In the genomic region with DNA sequence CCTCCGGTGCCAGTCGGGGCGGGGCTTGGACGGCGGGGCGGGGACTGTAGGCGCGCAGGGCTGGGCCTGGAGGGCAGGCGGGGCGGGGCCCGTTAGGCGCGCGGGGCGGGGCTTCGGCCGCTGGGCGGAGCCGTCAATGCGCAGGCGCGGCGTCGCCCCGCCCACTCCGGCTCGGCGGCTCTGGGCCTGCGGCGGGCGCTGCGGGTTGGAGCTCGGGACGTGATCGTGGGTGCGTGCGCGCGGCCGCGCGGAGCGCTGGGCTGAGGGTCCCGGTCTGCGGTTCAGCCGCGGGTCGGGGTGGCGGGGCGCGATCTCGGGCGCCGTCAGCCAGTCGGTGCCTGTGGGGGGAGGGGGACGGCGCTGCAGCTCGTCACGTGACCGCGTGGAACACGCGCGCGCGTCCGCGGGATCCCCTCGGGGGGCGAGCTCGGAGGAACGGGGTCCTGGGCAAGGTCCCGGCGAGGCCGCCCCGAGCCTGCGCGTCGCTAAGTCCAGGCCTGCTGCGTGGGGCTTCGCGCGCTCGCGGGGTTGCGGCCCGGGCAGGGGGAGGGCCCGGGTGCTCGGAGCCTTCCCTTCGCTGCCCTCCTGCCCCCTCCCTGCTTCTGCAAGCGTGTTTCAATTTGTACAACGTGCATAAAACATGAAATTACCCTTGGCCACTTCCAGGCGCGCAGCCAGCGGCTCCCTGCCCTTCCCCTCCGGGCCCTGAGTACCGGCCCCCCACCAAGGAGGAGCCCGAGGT, we compare ENCODE assay signal across 8 cellular contexts. TPM values are rescaled to one million over a fixed set of nuclear protein-coding genes. Genes with fewer than 3 reads are reported as not detected.
DNase-seq lines count a peak whose midpoint lies in the region; ATAC-seq and TF ChIP-seq lines count a peak whose summit lies in the region.

A gene (plus strand): TSS at position 164 of the 742 bp plus-strand sequence. CDS start 595 bp downstream, outside the sequence.

- peaks cover 2% of the 10 kb centered on the region; the same call in 1 of the 2 replicates for H3K36me3 ChIP-seq in GM06990 (ENCODE audit: control insufficient read depth, insufficient read depth, low read length)
- no peaks in the 10 kb centered on the region for H3K36me3 ChIP-seq in testis (ENCODE audit: low read depth, missing control alignments)

- TF ChIP-seq POLR2A in testis (IDR thresholded peaks at IDR 0.05) = peak; percentile 18

- H3K4me1 ChIP-seq in testis = peaks cover 10% of the 10 kb centered on the region

- WGBS in testis, 2 donors = 1% methylated on average over 56 of the region's 98 CpGs; no CpG with 5 or more reads in 1 of the 2 donors

- peak within 1 kb of the TSS in 1 of 2 donors; percentile 81 for H3K27ac Mint-ChIP-seq in activated naive CD4-positive, alpha-beta T cell treated with anti-CD3 and anti-CD28 coated beads, Interleukin-2, amount 50 U/mL, for 72 hours
- H3K27ac Mint-ChIP-seq in osteocyte (ENCODE audit: unreplicated experiment) = peak within 1 kb of the TSS; percentile 18

- peak within 1 kb of the TSS; percentile 75 for H3K4me3 Mint-ChIP-seq in osteocyte (ENCODE audit: unreplicated experiment)

- no peaks in the 10 kb centered on the region for H3K27me3 Mint-ChIP-seq in osteocyte (ENCODE audit: unreplicated experiment)

- intact Hi-C loops in testis (cut with DNase I; ENCODE audit: low total_unique reads) = no loop called here

- peaks cover 0 to 8% of the 10 kb centered on the region in 2 donors for H3K36me3 Mint-ChIP-seq in activated naive CD4-positive, alpha-beta T cell treated with anti-CD3 and anti-CD28 coated beads, Interleukin-2, amount 50 U/mL, for 72 hours
- peaks cover 7% of the 10 kb centered on the region for H3K36me3 Mint-ChIP-seq in osteocyte (ENCODE audit: unreplicated experiment)

- H3K9me3 ChIP-seq in testis = no peaks in the 10 kb centered on the region

- TF ChIP-seq CTCF in GM06990 (IDR thresholded peaks at IDR 0.05; ENCODE audit: insufficient read depth, low read length, poor library complexity, severe bottlenecking) (no peak), osteocyte (IDR thresholded peaks at IDR 0.05) (no peak), testis (IDR thresholded peaks at IDR 0.05) (no peak)

- peaks cover 0 to 5% of the 10 kb centered on the region in 2 donors for H3K9me3 Mint-ChIP-seq in activated naive CD4-positive, alpha-beta T cell treated with anti-CD3 and anti-CD28 coated beads, Interleukin-2, amount 50 U/mL, for 72 hours
- H3K9me3 Mint-ChIP-seq in osteocyte (ENCODE audit: unreplicated experiment) = no peaks in the 10 kb centered on the region

- DNase-seq in GM06990 (ENCODE audit: extremely low read depth, insufficient read length) (peak; percentile 87), NCI-H1092 (lab: John Stamatoyannopoulos, UW) (peak; percentile 66), SKM-1 treated with dmso at 0.1 percent for 144 hours (lab: John Stamatoyannopoulos, UW; ENCODE audit: unreplicated experiment) (peak; percentile 66), glomerular visceral epithelial cell (ENCODE audit: extremely low spot score) (peak; percentile 94), osteocyte (ENCODE audit: extremely low spot score, unreplicated experiment) (peak; percentile 97), testis (peak; percentile 96)
- peak; percentile 95 to 96 for DNase-seq in activated naive CD4-positive, alpha-beta T cell treated with anti-CD3 and anti-CD28 coated beads, Interleukin-2, amount 50 U/mL, for 72 hours (ENCODE audit: low spot score in 2 of 2)

- peak within 1 kb of the TSS; percentile 73 to 91 for H3K27ac ChIP-seq in testis

- H3K27me3 ChIP-seq in GM06990 (replicated peaks; ENCODE audit: control insufficient read depth, insufficient read depth, low read length) = no peaks in the 10 kb centered on the region
- no peaks in the 10 kb centered on the region for H3K27me3 ChIP-seq in testis

- peak within 1 kb of the TSS; percentile 88 for H3K4me3 ChIP-seq in GM06990 (replicated peaks; ENCODE audit: low read depth, low read length)
- H3K4me3 ChIP-seq in testis = peak within 1 kb of the TSS; percentile 84 to 89

- peaks cover 17% of the 10 kb centered on the region for H3K4me1 Mint-ChIP-seq in osteocyte (ENCODE audit: unreplicated experiment)

- ATAC-seq in HG02571 (IDR thresholded peaks at IDR 0.05; ENCODE audit: unreplicated experiment) = peak; percentile 80
- ATAC-seq in activated naive CD4-positive, alpha-beta T cell treated with anti-CD3 and anti-CD28 coated beads, Interleukin-2, amount 50 U/mL, for 72 hours = peak; percentile 89 to 93

RNA-seq across cellular contexts. Expression of the gene that starts here (rescaled TPM):
- 10 to 100 TPM; 22.1 to 38.2 TPM for total RNA-seq in activated naive CD4-positive, alpha-beta T cell treated with anti-CD3 and anti-CD28 coated beads, Interleukin-2, amount 50 U/mL, for 72 hours
- total RNA-seq in osteocyte = 32.5 and 36.8 TPM in 2 replicates
- total RNA-seq in testis = 10 to 100 TPM; 36.1 to 37.7 TPM
- 15.6 TPM for polyA plus RNA-seq in testis (ENCODE audit: insufficient read depth, low read depth, low replicate concordance)

Comparison
In these comparisons a context has a peak if more than half of its experiments do, and no peak if none do; other contexts are left out.
1. Peak in every context shown above with its lines: DNase-seq, ATAC-seq, H3K4me3 ChIP-seq and H3K27ac ChIP-seq.